ENCODE assay signal across 2 cellular contexts in genomic region chrX:35339796-35340195, GRCh38.
TF ChIP-seq lines count a peak whose summit lies in the region.

No MANE protein-coding gene starts in this region.

TF ChIP-seq in A549, 52 proteins besides CTCF, POLR2A, EP300 and RAD21 (continued from another document):
- TF ChIP-seq HES2 (IDR thresholded peaks at IDR 0.05), result no peak
- TF ChIP-seq RFX5 (IDR thresholded peaks at IDR 0.05), result no peak
- no peak for TF ChIP-seq HEYL (CRISPR knock-in tag; IDR thresholded peaks at IDR 0.05)
- no peak for TF ChIP-seq FOSB (CRISPR knock-in tag; IDR thresholded peaks at IDR 0.05)
- TF ChIP-seq HMGXB4 (CRISPR knock-in tag; IDR thresholded peaks at IDR 0.05; ENCODE audit: borderline replicate concordance), result no peak
- no peak for TF ChIP-seq FOXS1 (CRISPR knock-in tag; IDR thresholded peaks at IDR 0.05)
- no peak for TF ChIP-seq ESRRA (IDR thresholded peaks at IDR 0.05; ENCODE audit: borderline replicate concordance, low read length)
- no peak for TF ChIP-seq PBX3 (IDR thresholded peaks at IDR 0.05)
- TF ChIP-seq ATOH8 (CRISPR knock-in tag; IDR thresholded peaks at IDR 0.05; ENCODE audit: low read depth), result no peak
- no peak for TF ChIP-seq NPAS2 (CRISPR knock-in tag; IDR thresholded peaks at IDR 0.05; ENCODE audit: borderline replicate concordance)

TF ChIP-seq in GM23338, 12 proteins besides CTCF, POLR2A, EP300 and RAD21 (continued from another document):
- TF ChIP-seq ZNF462 (CRISPR knock-in tag; IDR thresholded peaks at IDR 0.05) (no peak), EZH2 (IDR thresholded peaks at IDR 0.05; ENCODE audit: low read depth, unreplicated experiment) (no peak), STAT1 (IDR thresholded peaks at IDR 0.05; ENCODE audit: unreplicated experiment) (no peak), ZNF331 (CRISPR knock-in tag; IDR thresholded peaks at IDR 0.05; ENCODE audit: low read depth) (no peak)
